17 cellular contexts compared by ENCODE assay signal in the genomic region with DNA sequence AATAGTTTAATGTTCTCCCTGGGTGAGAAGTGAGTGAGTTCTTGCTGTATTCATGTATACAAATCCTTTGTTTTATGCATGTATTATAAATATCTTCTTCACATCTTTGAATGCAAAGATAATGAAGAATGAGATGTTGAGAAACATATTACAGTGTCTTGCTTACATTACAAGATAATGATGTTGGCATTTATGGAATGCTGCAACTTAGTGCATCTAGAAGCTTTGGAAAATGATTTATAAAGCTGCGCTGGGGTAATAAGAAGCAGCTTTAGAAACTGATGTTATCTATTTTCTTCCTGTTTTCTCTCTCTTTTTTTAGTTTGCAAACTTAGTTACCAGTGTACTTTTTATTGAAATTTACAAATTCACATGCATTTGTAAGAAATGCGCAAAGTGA.
DNase-seq lines count a peak whose midpoint lies in the region; ATAC-seq and TF ChIP-seq lines count a peak whose summit lies in the region.
"Had no signal": no experiment of that assay in that cellular context is flagged by ENCODE, and none has a peak within 500 bp of the region (broad histone marks: within the 10 kb centered on the region; RNA-seq: fewer than 3 reads in every experiment).

No MANE protein-coding gene starts in this region.

- no peaks in the 10 kb centered on the region for H3K36me3 ChIP-seq in BJ (ENCODE audit: control insufficient read depth, insufficient read depth, low read length)
- H3K36me3 ChIP-seq in adipocyte (ENCODE audit: control insufficient read depth, insufficient read depth, low read length, severe bottlenecking), result no peaks in the 10 kb centered on the region
- H3K36me3 ChIP-seq: BLaER1 treated with 17β-estradiol and CSF1 and Interleukin-3, amounts not matched to agents 10 nM and 100 nM had no signal

- H3K27me3 ChIP-seq in BJ (ENCODE audit: control insufficient read depth, insufficient read depth, low read length), result no peaks in the 10 kb centered on the region
- no peaks in the 10 kb centered on the region for H3K27me3 ChIP-seq in adipocyte (replicated peaks; ENCODE audit: control insufficient read depth, insufficient read depth, low read length)
- H3K27me3 ChIP-seq: BLaER1 treated with 17β-estradiol and CSF1 and Interleukin-3, amounts not matched to agents 10 nM and 100 nM had no signal

- H3K4me1 ChIP-seq in adipocyte (ENCODE audit: control insufficient read depth, insufficient read depth, low read length), result no peaks in the 10 kb centered on the region
- H3K4me1 ChIP-seq: BLaER1 treated with 17β-estradiol and CSF1 and Interleukin-3, amounts not matched to agents 10 nM and 100 nM had no signal

- H3K9ac ChIP-seq in adipocyte (ENCODE audit: low read length), result no peak overlapping the region
- H3K9ac ChIP-seq: BLaER1 treated with 17β-estradiol and CSF1 and Interleukin-3, amounts not matched to agents 10 nM and 100 nM; KMS-11 had no signal

- no peaks in the 10 kb centered on the region for H3K9me3 ChIP-seq in adipocyte (ENCODE audit: control insufficient read depth, low read length)

- POLR2A ChIA-PET in BJ (lab: Charles Lee), result no interaction called here

- no peak for TF ChIP-seq CTCF in BJ (IDR thresholded peaks at IDR 0.05; ENCODE audit: insufficient read depth, low read depth, low read length)

- H3K4me3 ChIP-seq in BJ (ENCODE audit: low read depth, low read length) (no peak overlapping the region), adipocyte (ENCODE audit: low read length) (no peak overlapping the region)
- H3K4me3 ChIP-seq: BLaER1 treated with 17β-estradiol and CSF1 and Interleukin-3, amounts not matched to agents 10 nM and 100 nM; GM23338 had no signal

- DNase-seq in BJ (ENCODE audit: low read depth) (peak; percentile 4), GM04503 (ENCODE audit: low read depth) (peak; percentile 21), adipocyte (ENCODE audit: low read depth) (peak; percentile 66), fibroblast of peridontal ligament (ENCODE audit: extremely low read depth) (peak; percentile 3), HCEC 1CT (no peak), NCI-H1694 (lab: John Stamatoyannopoulos, UW) (no peak)
- no peak for DNase-seq in activated T-cell treated with anti-CD3 and anti-CD28 coated beads, Interleukin-2, amount 50 U/mL, for 48 hours
- DNase-seq: 8988T; Calu3; CD8-positive, alpha-beta T cell; DND-41; GDM1 had no signal

- CTCF ChIA-PET in BJ (lab: Yijun Ruan, JAX), result no interaction called here

- no peak for ATAC-seq in GM18873 (IDR thresholded peaks at IDR 0.05; ENCODE audit: low FRiP score, unreplicated experiment)
- ATAC-seq: CD8-positive, alpha-beta T cell; GM23338; HCT116 had no signal

Comparison
In these comparisons a context has a peak if more than half of its experiments do, and no peak if none do; other contexts are left out.
1. DNase-seq: peak in BJ (single experiment), GM04503 (single experiment), adipocyte (single experiment) and fibroblast of peridontal ligament (single experiment); none in HCEC 1CT (single experiment), activated T-cell treated with anti-CD3 and anti-CD28 coated beads, Interleukin-2, amount 50 U/mL, for 48 hours (0 of 2) and NCI-H1694 (single experiment).